ENCODE assay signal across 8 cellular contexts in genomic region chr19:48333467-48334384, GRCh38. TPM values are rescaled to one million over a fixed set of nuclear protein-coding genes. Genes with fewer than 3 reads are reported as not detected.
DNase-seq lines count a peak whose midpoint lies in the region; ATAC-seq lines count a peak whose summit lies in the region.

No MANE protein-coding gene starts in this region.

- peak overlapping the region; percentile 97 for H3K4me3 Mint-ChIP-seq in activated CD4-positive, alpha-beta T cell treated with anti-CD3 and anti-CD28 coated beads for 36 hours

- H3K4me1 ChIP-seq in ACC112 (ENCODE audit: control insufficient read depth, insufficient read depth, low read length, unreplicated experiment), result no peaks in the 10 kb centered on the region

- H3K27ac ChIP-seq in ACC112 (ENCODE audit: low read depth, low read length), result peak overlapping the region; percentile 21; the same call in 1 of the 2 replicates
- peak overlapping the region; percentile 71 for H3K27ac ChIP-seq in cingulate gyrus (ENCODE audit: low read depth, low read length)

- H3K27me3 Mint-ChIP-seq in activated CD4-positive, alpha-beta T cell treated with anti-CD3 and anti-CD28 coated beads for 36 hours, result no peaks in the 10 kb centered on the region

- no peaks in the 10 kb centered on the region for H3K27me3 ChIP-seq in ACC112 (ENCODE audit: insufficient read depth, low read length)

- intact Hi-C loops in activated CD4-positive, alpha-beta T cell treated with anti-CD3 and anti-CD28 coated beads for 36 hours (cut with DNase I, micrococcal nuclease), result loop anchor here (1.0 to 5.0 kb wide), 17 partner anchors 12 to 1077 kb away; partner anchors contain the start of genes CARD8 (in 1 of the 2), CCDC9 (in 1 of the 2), CYTH2 (in 1 of the 2) and GRWD1 (in 1 of the 2)

- CTCF ChIA-PET in activated CD4-positive, alpha-beta T cell treated with anti-CD3 and anti-CD28 coated beads for 36 hours (lab: Charles Lee), result interaction anchor here (0.6 to 3.6 kb wide), 22 partner anchors 10 to 250 kb away, joined by 3 to 55 read pairs (median 4); partner anchors contain the start of genes CARD8, EMP3, KDELR1 and SYNGR4

- peaks cover 49% of the 10 kb centered on the region for H3K4me1 Mint-ChIP-seq in activated CD4-positive, alpha-beta T cell treated with anti-CD3 and anti-CD28 coated beads for 36 hours

- peak overlapping the region; percentile 98 for H3K27ac Mint-ChIP-seq in activated CD4-positive, alpha-beta T cell treated with anti-CD3 and anti-CD28 coated beads for 36 hours

- no peak overlapping the region for H2AFZ ChIP-seq in ACC112 (ENCODE audit: low read length, unreplicated experiment)

- DNase-seq in NCI-H345 (lab: John Stamatoyannopoulos, UW) (peak; percentile 89), left lobe of liver (ENCODE audit: low spot score) (peak; percentile 81)
- peak; percentile 97 for DNase-seq in activated CD4-positive, alpha-beta T cell treated with anti-CD3 and anti-CD28 coated beads for 36 hours
- peak; percentile 94 for DNase-seq in stimulated activated CD4-positive, alpha-beta T cell treated with anti-CD3 and anti-CD28 coated beads, Interleukin-1b, Interleukin-23, amount 100 ng/mL, for 48 hours

- POLR2A ChIA-PET in activated CD4-positive, alpha-beta T cell treated with anti-CD3 and anti-CD28 coated beads for 36 hours (lab: Charles Lee), result interaction anchor here (0.6 to 2.9 kb wide), 11 partner anchors 8 to 626 kb away, joined by 3 to 23 read pairs (median 4); partner anchors contain the start of genes EMP3, SYNGR4 and TMEM143

- peaks cover 25% of the 10 kb centered on the region for H3K36me3 Mint-ChIP-seq in activated CD4-positive, alpha-beta T cell treated with anti-CD3 and anti-CD28 coated beads for 36 hours (ENCODE audit: low read depth)

- H3K79me2 ChIP-seq in ACC112 (ENCODE audit: control insufficient read depth, insufficient read depth, low read length, unreplicated experiment), result peaks cover 7% of the 10 kb centered on the region

- peaks cover 9% of the 10 kb centered on the region; the same call in 1 of the 2 replicates for H3K36me3 ChIP-seq in ACC112 (ENCODE audit: insufficient read depth, low read length)

- ATAC-seq in GM18861 (IDR thresholded peaks at IDR 0.05; ENCODE audit: unreplicated experiment), result peak; percentile 41
- peak; percentile 45 for ATAC-seq in HG03139 (IDR thresholded peaks at IDR 0.05; ENCODE audit: unreplicated experiment)
- ATAC-seq in activated CD4-positive, alpha-beta T cell treated with anti-CD3 and anti-CD28 coated beads for 36 hours, result peak; percentile 72
- peak; percentile 67 for ATAC-seq in left lobe of liver

- H3K4me3 ChIP-seq in ACC112 (ENCODE audit: low read depth, low read length), result peak overlapping the region; percentile 74

- H3K9me3 Mint-ChIP-seq in activated CD4-positive, alpha-beta T cell treated with anti-CD3 and anti-CD28 coated beads for 36 hours (ENCODE audit: low read depth), result no peaks in the 10 kb centered on the region

RNA-seq across cellular contexts. Expression of gene EMP3, which starts 8.4 kb away (rescaled TPM):
- total RNA-seq in activated CD4-positive, alpha-beta T cell treated with anti-CD3 and anti-CD28 coated beads for 36 hours, result 100 to 1,000 TPM; 166 to 195 TPM
- total RNA-seq in left lobe of liver, result 6.7 TPM

RNA-seq across cellular contexts. Expression of gene TMEM143, which starts 30.0 kb away (rescaled TPM):
- total RNA-seq in activated CD4-positive, alpha-beta T cell treated with anti-CD3 and anti-CD28 coated beads for 36 hours, result 10 to 100 TPM; 18.9 to 21.5 TPM
- 19.0 TPM for total RNA-seq in left lobe of liver

RNA-seq across cellular contexts. Expression of gene SYNGR4, which starts 30.4 kb away (rescaled TPM):
- under 1 TPM in 1 of 2 experiments, not detected in 1; 0.25 TPM for total RNA-seq in activated CD4-positive, alpha-beta T cell treated with anti-CD3 and anti-CD28 coated beads for 36 hours
- not detected for total RNA-seq in left lobe of liver

RNA-seq across cellular contexts. Expression of gene KDELR1, which starts 57.6 kb away (rescaled TPM):
- total RNA-seq in activated CD4-positive, alpha-beta T cell treated with anti-CD3 and anti-CD28 coated beads for 36 hours, result 10 to 100 TPM; 69.5 to 78.8 TPM
- total RNA-seq in left lobe of liver, result 68.4 TPM

RNA-seq across cellular contexts. Expression of gene GRIN2D, which starts 59.7 kb away (rescaled TPM):
- total RNA-seq in activated CD4-positive, alpha-beta T cell treated with anti-CD3 and anti-CD28 coated beads for 36 hours, result under 1 TPM; 0.11 to 0.14 TPM
- 0.20 TPM for total RNA-seq in left lobe of liver

Comparison
In these comparisons a context has a peak if more than half of its experiments do, and no peak if none do; other contexts are left out.
1. Peak in every context shown above with its lines: DNase-seq, ATAC-seq, H3K4me3 ChIP-seq and H3K27ac ChIP-seq.
2. RNA of gene EMP3, which starts 8.4 kb away (total RNA-seq): 166 to 195 TPM in activated CD4-positive, alpha-beta T cell treated with anti-CD3 and anti-CD28 coated beads for 36 hours; 6.7 TPM in left lobe of liver (single experiment); every median in the first group is over 10 times any median in the second.